Comparison of ENCODE assay signal across 17 cellular contexts in the genomic region with DNA sequence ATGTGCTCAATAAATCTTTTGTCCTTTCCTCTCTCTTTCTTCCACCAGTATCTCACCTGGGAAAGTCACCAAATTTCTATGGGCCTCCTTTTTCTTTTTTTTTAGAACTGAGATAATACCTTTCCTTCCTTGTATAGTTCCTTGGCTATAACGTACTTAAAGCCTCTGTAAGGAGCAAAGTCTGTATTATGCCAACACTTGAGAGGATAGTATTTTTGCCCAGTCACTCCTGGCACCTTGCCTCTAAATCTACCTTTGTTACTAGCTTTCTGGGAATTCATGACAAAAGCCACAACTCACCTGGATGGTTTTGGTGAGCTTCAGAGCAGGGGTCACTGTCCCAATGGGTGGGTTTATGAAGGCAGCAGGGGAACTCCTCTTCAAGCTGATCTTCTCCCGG. TPM values are rescaled to one million over a fixed set of nuclear protein-coding genes. Genes with fewer than 3 reads are reported as not detected.
"Had no signal": no experiment of that assay in that cellular context is flagged by ENCODE, and none has a peak within 500 bp of the region (broad histone marks: within the 10 kb centered on the region; RNA-seq: fewer than 3 reads in every experiment).

No MANE protein-coding gene starts in this region.

- H3K36me3 ChIP-seq: ovary had no signal

- DNase-seq: activated CD4-positive, CD25-positive, alpha-beta regulatory T cell treated with anti-CD3 and anti-CD28 coated beads, Interleukin-2, amount 50 U/mL, for 72 hours; activated effector memory CD4-positive, alpha-beta T cell treated with Interleukin-2 at 50 U/mL for 16 hours; activated T-cell treated with anti-CD3 and anti-CD28 coated beads, Interleukin-2, amount 50 U/mL, for 1 hour; dermis blood vessel endothelial cell; effector memory CD8-positive, alpha-beta T cell; esophagus squamous epithelium; midbrain; ovary; right lobe of liver; SIG-M5; stimulated activated naive CD4-positive, alpha-beta T cell; T1000; tibial artery had no signal

- H3K27me3 ChIP-seq: cardiac muscle cell, esophagus squamous epithelium, ovary, right lobe of liver, tibial artery, vagina had no signal

- H3K9me3 ChIP-seq: esophagus squamous epithelium, ovary, right lobe of liver, tibial artery, vagina had no signal

- H3K9me3 Mint-ChIP-seq: activated naive CD4-positive, alpha-beta T cell treated with anti-CD3 and anti-CD28 coated beads, Interleukin-2, amount 50 U/mL, for 24 hours; effector memory CD8-positive, alpha-beta T cell had no signal

- H3K27ac ChIP-seq: ovary, tibial artery, vagina had no signal

- ATAC-seq: effector memory CD8-positive, alpha-beta T cell; SK-N-SH treated with all-trans-retinoic acid at 6 μM for 48 hours had no signal

- H3K27ac Mint-ChIP-seq: effector memory CD8-positive, alpha-beta T cell had no signal

- H3K4me3 ChIP-seq: cardiac muscle cell, esophagus squamous epithelium, ovary, right lobe of liver, tibial artery, vagina had no signal

- H3K4me3 Mint-ChIP-seq: activated naive CD4-positive, alpha-beta T cell treated with anti-CD3 and anti-CD28 coated beads, Interleukin-2, amount 50 U/mL, for 24 hours; effector memory CD8-positive, alpha-beta T cell had no signal

- H3K27me3 Mint-ChIP-seq: activated naive CD4-positive, alpha-beta T cell treated with anti-CD3 and anti-CD28 coated beads, Interleukin-2, amount 50 U/mL, for 24 hours; effector memory CD8-positive, alpha-beta T cell had no signal

RNA-seq across cellular contexts. Expression of a gene that starts 37.9 kb away (rescaled TPM):
- total RNA-seq: dermis blood vessel endothelial cell, vagina had no signal
- polyA plus RNA-seq: ovary had no signal
